9 cellular contexts compared by ENCODE assay signal in the genomic region with DNA sequence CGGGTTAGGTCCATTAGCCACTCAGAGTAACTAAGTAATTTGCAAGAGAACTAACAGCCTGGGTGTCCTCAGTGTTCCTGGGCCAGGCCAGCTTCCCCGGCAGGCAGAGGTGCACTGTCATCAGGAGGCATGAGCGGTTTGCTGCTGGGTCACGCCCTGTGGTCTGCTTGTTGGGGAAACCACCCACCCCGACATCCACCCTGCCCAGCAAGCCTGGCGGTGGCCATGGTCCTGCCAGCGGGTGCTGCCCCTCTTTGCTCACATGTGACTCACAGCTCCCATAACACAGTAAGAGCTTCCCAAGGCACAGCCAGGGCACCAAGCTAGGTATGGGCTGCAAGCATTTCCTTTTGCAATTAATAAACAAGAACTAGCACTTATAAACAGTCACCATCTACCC.
DNase-seq lines count a peak whose midpoint lies in the region; ATAC-seq and TF ChIP-seq lines count a peak whose summit lies in the region.
"Had no signal": no experiment of that assay in that cellular context is flagged by ENCODE, and none has a peak within 500 bp of the region (broad histone marks: within the 10 kb centered on the region; RNA-seq: fewer than 3 reads in every experiment).

No MANE protein-coding gene starts in this region.

- no peak overlapping the region for H3K27ac Mint-ChIP-seq in stimulated activated memory B cell treated with anti-CD40 and anti-IgM and Interleukin-4, amounts not matched to agents 10 μg/mL and 1 μg/mL and 100 μg/mL, for 72 hours
- H3K27ac Mint-ChIP-seq in CD14-positive monocyte: no peak overlapping the region
- no peak overlapping the region for H3K27ac Mint-ChIP-seq in H9

- H4K8ac ChIP-seq in H9 (replicated peaks; ENCODE audit: insufficient read length, low read depth, low read length): no peak overlapping the region

- WGBS in H9 (ENCODE audit: extremely low coverage, insufficient read length, low lambda C conversion rate): no CpG with 5 or more reads among the region's 7 CpGs

- H3K4me2 ChIP-seq in H9 (ENCODE audit: insufficient read depth, insufficient read length, low read length): no peak overlapping the region

- no peak overlapping the region for H2AFZ ChIP-seq in H9 (ENCODE audit: low read length)

- H3K36me3 Mint-ChIP-seq in stimulated activated memory B cell treated with anti-CD40 and anti-IgM and Interleukin-4, amounts not matched to agents 10 μg/mL and 1 μg/mL and 100 μg/mL, for 72 hours: peaks cover 7% of the 10 kb centered on the region
- H3K36me3 Mint-ChIP-seq in CD14-positive monocyte (no peaks in the 10 kb centered on the region), H9 (ENCODE audit: insufficient read depth in 1 of 3, low read depth in 3 of 3) (peaks cover 0 to 5% (median 2%) of the 10 kb centered on the region in 3 experiments; a peak in 4 of 7 replicates)

- no peak overlapping the region for H3K23ac ChIP-seq in H9 (ENCODE audit: insufficient read length, low read depth, low read length)

- H3K4me1 Mint-ChIP-seq in stimulated activated memory B cell treated with anti-CD40 and anti-IgM and Interleukin-4, amounts not matched to agents 10 μg/mL and 1 μg/mL and 100 μg/mL, for 72 hours: peaks cover 34% of the 10 kb centered on the region
- H3K4me1 Mint-ChIP-seq in CD14-positive monocyte (peaks cover 9% of the 10 kb centered on the region), H9 (peaks cover 0 to 5% of the 10 kb centered on the region in 2 experiments; a peak in 1 of 4 replicates)

- H4K91ac ChIP-seq in H9 (ENCODE audit: insufficient read length, low read depth, low read length): no peak overlapping the region

- no peak overlapping the region for H2BK120ac ChIP-seq in H9 (ENCODE audit: low read depth, low read length, poor library complexity, severe bottlenecking)

- H3K9me3 Mint-ChIP-seq in stimulated activated memory B cell treated with anti-CD40 and anti-IgM and Interleukin-4, amounts not matched to agents 10 μg/mL and 1 μg/mL and 100 μg/mL, for 72 hours: peaks cover 7% of the 10 kb centered on the region
- H3K9me3 Mint-ChIP-seq in CD14-positive monocyte: peaks cover 10 to 14% (median 13%) of the 10 kb centered on the region in 7 donors
- peaks cover 8 to 12% of the 10 kb centered on the region in 2 experiments for H3K9me3 Mint-ChIP-seq in H9

- H4K20me1 ChIP-seq in H9 (ENCODE audit: control insufficient read depth, insufficient read depth, insufficient read length): peaks cover 3% of the 10 kb centered on the region

- no peaks in the 10 kb centered on the region for H3K27me3 ChIP-seq in H9 (ENCODE audit: insufficient read depth, low read length)

- no peak overlapping the region for H2BK12ac ChIP-seq in H9 (ENCODE audit: insufficient read length, low read depth, low read length)

- no peaks in the 10 kb centered on the region for H3K27me3 Mint-ChIP-seq in stimulated activated memory B cell treated with anti-CD40 and anti-IgM and Interleukin-4, amounts not matched to agents 10 μg/mL and 1 μg/mL and 100 μg/mL, for 72 hours
- peaks cover 6 to 10% (median 7%) of the 10 kb centered on the region in 3 donors for H3K27me3 Mint-ChIP-seq in CD14-positive monocyte (ENCODE audit: low read depth in 3 of 3)
- peaks cover 67% of the 10 kb centered on the region for H3K27me3 Mint-ChIP-seq in H9 (ENCODE audit: low read depth)

- H3K4ac ChIP-seq in H9 (ENCODE audit: low read depth, low read length): no peak overlapping the region

- no peak overlapping the region for H3K18ac ChIP-seq in H9 (ENCODE audit: insufficient read length, low read depth, low read length)

- peak; percentile 44 for DNase-seq in activated CD4-positive, alpha-beta T cell treated with anti-CD3 and anti-CD28 coated beads for 48 hours
- no peak for DNase-seq in activated CD4-positive, alpha-beta T cell treated with anti-CD3 and anti-CD28 coated beads for 1 hour
- DNase-seq in SW480 (ENCODE audit: low spot score) (peak; percentile 73), CD14-positive monocyte (ENCODE audit: low spot score) (no peak), GM19240 (ENCODE audit: insufficient read length, low spot score) (no peak), H9 (no peak)
- peak; percentile 50 for DNase-seq in central memory CD4-positive, alpha-beta T cell
- DNase-seq: amygdala had no signal

- H3K9me3 ChIP-seq in H9 (ENCODE audit: control insufficient read depth, low read depth, low read length): no peaks in the 10 kb centered on the region

- H3K23me2 ChIP-seq in H9 (ENCODE audit: insufficient read length, low read depth, low read length, poor library complexity, severe bottlenecking): no peaks in the 10 kb centered on the region

- H3K4me3 Mint-ChIP-seq in stimulated activated memory B cell treated with anti-CD40 and anti-IgM and Interleukin-4, amounts not matched to agents 10 μg/mL and 1 μg/mL and 100 μg/mL, for 72 hours: no peak overlapping the region
- H3K4me3 Mint-ChIP-seq in CD14-positive monocyte (no peak overlapping the region), H9 (no peak overlapping the region)

- no peak overlapping the region for H3K27ac ChIP-seq in H9 (ENCODE audit: insufficient read length, low read depth, low read length)

- H3K79me2 ChIP-seq in H9 (ENCODE audit: insufficient read depth, low read length): no peaks in the 10 kb centered on the region

- H2BK5ac ChIP-seq in H9 (ENCODE audit: insufficient read length, low read length): no peak overlapping the region

- intact Hi-C loops in CD14-positive monocyte (cut with micrococcal nuclease): no loop called here

- TF ChIP-seq CTCF in CD14-positive monocyte (IDR thresholded peaks at IDR 0.05) (no peak), H9 (conservative IDR thresholded peaks at IDR 0.05) (no peak)

- H3K79me1 ChIP-seq in H9 (ENCODE audit: insufficient read depth, low read depth, low read length, poor library complexity, severe bottlenecking): no peaks in the 10 kb centered on the region

- no peak overlapping the region for H2AK5ac ChIP-seq in H9 (ENCODE audit: insufficient read length, low read length)

- no peak overlapping the region for H3K56ac ChIP-seq in H9 (ENCODE audit: insufficient read length, low read depth, low read length)

- H3K4me1 ChIP-seq in H9 (ENCODE audit: insufficient read depth, low read length): no peaks in the 10 kb centered on the region

- no peak overlapping the region for H4K5ac ChIP-seq in H9 (ENCODE audit: insufficient read length, low read depth, low read length)

- ATAC-seq in stimulated activated memory B cell treated with anti-CD40 and anti-IgM and Interleukin-4, amounts not matched to agents 10 μg/mL and 1 μg/mL and 100 μg/mL, for 72 hours: peak; percentile 44

- H2BK15ac ChIP-seq in H9 (ENCODE audit: low read depth, low read length): no peak overlapping the region

- no peak overlapping the region for H2BK20ac ChIP-seq in H9 (ENCODE audit: low read depth, low read length, poor library complexity, severe bottlenecking)

- no peak overlapping the region; the same call in 1 of the 2 replicates for H3K14ac ChIP-seq in H9 (ENCODE audit: insufficient read depth, low read length)

- no peak overlapping the region for H3K9ac ChIP-seq in H9 (ENCODE audit: extremely low read depth, insufficient read length, low read length)

- no peak overlapping the region for H3T11ph ChIP-seq in H9 (ENCODE audit: low read length)

Comparison
In these comparisons a context has a peak if more than half of its experiments do, and no peak if none do; other contexts are left out.
1. DNase-seq: peak in activated CD4-positive, alpha-beta T cell treated with anti-CD3 and anti-CD28 coated beads for 48 hours (single experiment), SW480 (single experiment) and central memory CD4-positive, alpha-beta T cell (single experiment); none in activated CD4-positive, alpha-beta T cell treated with anti-CD3 and anti-CD28 coated beads for 1 hour (single experiment), CD14-positive monocyte (single experiment), GM19240 (single experiment) and H9 (single experiment).